Comparison of ENCODE assay signal across 17 cellular contexts in the genomic region with DNA sequence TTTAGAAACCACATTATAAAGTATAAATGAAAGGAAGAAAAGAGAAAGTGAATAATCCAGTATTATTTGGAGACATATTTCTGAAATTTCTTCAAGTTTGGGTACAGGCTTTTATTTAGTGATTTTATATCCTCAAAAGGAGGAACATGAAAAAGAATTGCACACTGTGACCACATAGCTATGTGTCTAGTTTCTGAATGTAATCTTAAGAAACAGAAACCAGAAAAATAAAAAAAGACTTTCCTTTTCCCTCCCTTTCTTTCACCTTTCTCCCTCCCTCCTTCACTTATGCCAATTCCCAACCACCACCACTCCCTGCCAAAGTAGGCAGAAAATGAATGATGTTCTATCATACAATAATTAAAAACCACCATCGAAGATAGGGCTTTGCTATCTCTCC.
DNase-seq lines count a peak whose midpoint lies in the region; ATAC-seq and TF ChIP-seq lines count a peak whose summit lies in the region.
"Had no signal": no experiment of that assay in that cellular context is flagged by ENCODE, and none has a peak within 500 bp of the region (broad histone marks: within the 10 kb centered on the region; RNA-seq: fewer than 3 reads in every experiment).

No MANE protein-coding gene starts in this region.

- H3K36me3 ChIP-seq in GM23338 (ENCODE audit: insufficient read depth) (no peaks in the 10 kb centered on the region), KMS-11 (ENCODE audit: insufficient read depth) (no peaks in the 10 kb centered on the region), OCI-LY3 (replicated peaks; ENCODE audit: low read depth, low read length) (no peaks in the 10 kb centered on the region), parathyroid adenoma (ENCODE audit: control insufficient read depth, insufficient read depth, low read length) (no peaks in the 10 kb centered on the region), upper lobe of left lung (no peaks in the 10 kb centered on the region), heart left ventricle (no peaks in the 10 kb centered on the region)

- intact Hi-C loops in heart left ventricle (cut with DNase I): no loop called here

- TF ChIP-seq EP300 in upper lobe of left lung (IDR thresholded peaks at IDR 0.05): no peak

- peaks cover 5% of the 10 kb centered on the region for H3K27me3 Mint-ChIP-seq in GM23338 (ENCODE audit: insufficient read depth, low read depth, poor library complexity)
- H3K27me3 Mint-ChIP-seq: CD4-positive, alpha-beta memory T cell had no signal

- peaks cover 22% of the 10 kb centered on the region for H3K4me1 ChIP-seq in GM23338 (ENCODE audit: insufficient read depth)
- H3K4me1 ChIP-seq in KMS-11 (ENCODE audit: low read depth, poor library complexity, severe bottlenecking): peaks cover 37% of the 10 kb centered on the region
- peaks cover 12% of the 10 kb centered on the region for H3K4me1 ChIP-seq in OCI-LY3 (ENCODE audit: low read length)
- peaks cover 5% of the 10 kb centered on the region for H3K4me1 ChIP-seq in parathyroid adenoma
- peaks cover 0 to 4% (median 2%) of the 10 kb centered on the region in 4 donors for H3K4me1 ChIP-seq in upper lobe of left lung
- peaks cover 0 to 48% (median 17%) of the 10 kb centered on the region in 12 donors for H3K4me1 ChIP-seq in heart left ventricle

- H3K27ac ChIP-seq in GM23338 (ENCODE audit: low read depth) (no peak overlapping the region), KMS-11 (no peak overlapping the region), OCI-LY3 (ENCODE audit: low read length) (no peak overlapping the region), parathyroid adenoma (no peak overlapping the region), upper lobe of left lung (no peak overlapping the region), heart left ventricle (no peak overlapping the region)
- H3K27ac ChIP-seq: GM23248, HL-60 had no signal

- no peaks in the 10 kb centered on the region for H3K36me3 Mint-ChIP-seq in GM23338 (ENCODE audit: low read depth)
- H3K36me3 Mint-ChIP-seq: CD4-positive, alpha-beta memory T cell had no signal

- H3K4me2 ChIP-seq in GM23338 (0 out of 2 replicates have a peak overlapping the region, but pooled peaks have one; percentile 49), KMS-11 (peak overlapping the region; percentile 21; the same call in 1 of the 2 replicates), OCI-LY3 (ENCODE audit: low read length) (peak overlapping the region; percentile 60), parathyroid adenoma (ENCODE audit: low read length) (no peak overlapping the region)

- H3K4me3 ChIP-seq in GM23338 (no peak overlapping the region), KMS-11 (IDR thresholded peaks at IDR 0.05; ENCODE audit: insufficient read depth, low read depth, low read length) (no peak overlapping the region), OCI-LY3 (ENCODE audit: low read length) (no peak overlapping the region), parathyroid adenoma (ENCODE audit: low read depth, low read length) (no peak overlapping the region), upper lobe of left lung (no peak overlapping the region), heart left ventricle (no peak overlapping the region)
- H3K4me3 ChIP-seq: GM23248 had no signal

- H2AFZ ChIP-seq in GM23338 (no peak overlapping the region), KMS-11 (ENCODE audit: low read depth) (no peak overlapping the region), OCI-LY3 (ENCODE audit: low read depth, low read length) (peak overlapping the region; percentile 71; the same call in 1 of the 2 replicates), parathyroid adenoma (no peak overlapping the region)
- H2AFZ ChIP-seq: GM23248 had no signal

- H3F3A ChIP-seq in GM23338 (replicated peaks; ENCODE audit: low read depth): no peaks in the 10 kb centered on the region

- H3K27ac Mint-ChIP-seq in GM23338: no peak overlapping the region
- H3K27ac Mint-ChIP-seq: CD4-positive, alpha-beta memory T cell; HFFc6 had no signal

- H3K9me3 Mint-ChIP-seq in GM23338: no peaks in the 10 kb centered on the region
- H3K9me3 Mint-ChIP-seq: HFFc6 had no signal

- 65 to 73% methylated on average over 1 of the region's 1 CpG for WGBS in upper lobe of left lung, 2 donors
- WGBS in heart left ventricle, 4 donors: 85 to 88% (median 86%) methylated on average over 1 of the region's 1 CpG

- H3K9ac ChIP-seq in KMS-11: no peak overlapping the region
- H3K9ac ChIP-seq in OCI-LY3 (ENCODE audit: low read length): no peak overlapping the region
- peak overlapping the region; percentile 5 for H3K9ac ChIP-seq in parathyroid adenoma
- H3K9ac ChIP-seq: GM23248 had no signal

- no peaks in the 10 kb centered on the region for H3K9me2 ChIP-seq in GM23338 (ENCODE audit: insufficient read depth)

- H3K4me3 Mint-ChIP-seq in GM23338: no peak overlapping the region
- H3K4me3 Mint-ChIP-seq: CD4-positive, alpha-beta memory T cell; HFFc6 had no signal

- ATAC-seq in GM23338: no peak
- ATAC-seq in upper lobe of left lung (ENCODE audit: low FRiP score in 2 of 2): no peak
- no peak for ATAC-seq in heart left ventricle

- H4K20me1 ChIP-seq in GM23338 (replicated peaks; ENCODE audit: insufficient read depth): no peaks in the 10 kb centered on the region
- no peaks in the 10 kb centered on the region for H4K20me1 ChIP-seq in KMS-11 (ENCODE audit: insufficient read depth)
- H4K20me1 ChIP-seq in OCI-LY3 (ENCODE audit: insufficient read depth, low read length): no peaks in the 10 kb centered on the region

- no peak for TF ChIP-seq CTCF in GM23338 (conservative IDR thresholded peaks at IDR 0.05; ENCODE audit: low read depth in 2 of 2)
- TF ChIP-seq CTCF in KMS-11 (conservative IDR thresholded peaks at IDR 0.05; ENCODE audit: low read depth, low read length): no peak
- TF ChIP-seq CTCF in OCI-LY3 (IDR thresholded peaks at IDR 0.05; ENCODE audit: low read depth, low read length): no peak
- TF ChIP-seq CTCF in parathyroid adenoma (IDR thresholded peaks at IDR 0.05): no peak
- no peak for TF ChIP-seq CTCF in upper lobe of left lung (IDR thresholded peaks at IDR 0.05)
- TF ChIP-seq CTCF in heart left ventricle (IDR thresholded peaks at IDR 0.05): no peak

- H3K79me2 ChIP-seq in GM23338 (replicated peaks; ENCODE audit: insufficient read depth) (no peaks in the 10 kb centered on the region), KMS-11 (ENCODE audit: insufficient read depth, low read depth) (no peaks in the 10 kb centered on the region), OCI-LY3 (ENCODE audit: low read length) (no peaks in the 10 kb centered on the region), parathyroid adenoma (peaks cover 2% of the 10 kb centered on the region)

- no peaks in the 10 kb centered on the region for H3K27me3 ChIP-seq in GM23338 (ENCODE audit: insufficient read depth)
- H3K27me3 ChIP-seq in KMS-11 (ENCODE audit: insufficient read depth, low read depth): no peaks in the 10 kb centered on the region
- no peaks in the 10 kb centered on the region for H3K27me3 ChIP-seq in OCI-LY3 (ENCODE audit: low read depth, low read length)
- no peaks in the 10 kb centered on the region for H3K27me3 ChIP-seq in parathyroid adenoma (ENCODE audit: control insufficient read depth, insufficient read depth, low read length)
- H3K27me3 ChIP-seq in upper lobe of left lung: no peaks in the 10 kb centered on the region
- H3K27me3 ChIP-seq in heart left ventricle: no peaks in the 10 kb centered on the region

- H3K9me3 ChIP-seq in OCI-LY3 (ENCODE audit: insufficient read depth, low read length) (no peaks in the 10 kb centered on the region), parathyroid adenoma (ENCODE audit: control insufficient read depth, low read length) (no peaks in the 10 kb centered on the region), upper lobe of left lung (no peaks in the 10 kb centered on the region), heart left ventricle (no peaks in the 10 kb centered on the region)

- TF ChIP-seq POLR2A in upper lobe of left lung (IDR thresholded peaks at IDR 0.05): no peak
- TF ChIP-seq POLR2A in heart left ventricle (IDR thresholded peaks at IDR 0.05): no peak

- no peak for DNase-seq in GM23338 (ENCODE audit: low spot score)
- no peak for DNase-seq in upper lobe of left lung
- DNase-seq in heart left ventricle: no peak
- no peak for DNase-seq in cortex of kidney (lab: John Stamatoyannopoulos, UW)
- DNase-seq: AML-193; CD4-positive, alpha-beta memory T cell; DMS153; DMS79; GDM1; GM23248; HCEC 1CT; HFFc6; IMR-90 had no signal

- peaks cover 29% of the 10 kb centered on the region for H3K4me1 Mint-ChIP-seq in GM23338
- H3K4me1 Mint-ChIP-seq: CD4-positive, alpha-beta memory T cell had no signal

TF ChIP-seq in GM23338, 12 proteins besides CTCF, POLR2A, EP300 and RAD21 (continues in another document):
- TF ChIP-seq, protein P1, sequence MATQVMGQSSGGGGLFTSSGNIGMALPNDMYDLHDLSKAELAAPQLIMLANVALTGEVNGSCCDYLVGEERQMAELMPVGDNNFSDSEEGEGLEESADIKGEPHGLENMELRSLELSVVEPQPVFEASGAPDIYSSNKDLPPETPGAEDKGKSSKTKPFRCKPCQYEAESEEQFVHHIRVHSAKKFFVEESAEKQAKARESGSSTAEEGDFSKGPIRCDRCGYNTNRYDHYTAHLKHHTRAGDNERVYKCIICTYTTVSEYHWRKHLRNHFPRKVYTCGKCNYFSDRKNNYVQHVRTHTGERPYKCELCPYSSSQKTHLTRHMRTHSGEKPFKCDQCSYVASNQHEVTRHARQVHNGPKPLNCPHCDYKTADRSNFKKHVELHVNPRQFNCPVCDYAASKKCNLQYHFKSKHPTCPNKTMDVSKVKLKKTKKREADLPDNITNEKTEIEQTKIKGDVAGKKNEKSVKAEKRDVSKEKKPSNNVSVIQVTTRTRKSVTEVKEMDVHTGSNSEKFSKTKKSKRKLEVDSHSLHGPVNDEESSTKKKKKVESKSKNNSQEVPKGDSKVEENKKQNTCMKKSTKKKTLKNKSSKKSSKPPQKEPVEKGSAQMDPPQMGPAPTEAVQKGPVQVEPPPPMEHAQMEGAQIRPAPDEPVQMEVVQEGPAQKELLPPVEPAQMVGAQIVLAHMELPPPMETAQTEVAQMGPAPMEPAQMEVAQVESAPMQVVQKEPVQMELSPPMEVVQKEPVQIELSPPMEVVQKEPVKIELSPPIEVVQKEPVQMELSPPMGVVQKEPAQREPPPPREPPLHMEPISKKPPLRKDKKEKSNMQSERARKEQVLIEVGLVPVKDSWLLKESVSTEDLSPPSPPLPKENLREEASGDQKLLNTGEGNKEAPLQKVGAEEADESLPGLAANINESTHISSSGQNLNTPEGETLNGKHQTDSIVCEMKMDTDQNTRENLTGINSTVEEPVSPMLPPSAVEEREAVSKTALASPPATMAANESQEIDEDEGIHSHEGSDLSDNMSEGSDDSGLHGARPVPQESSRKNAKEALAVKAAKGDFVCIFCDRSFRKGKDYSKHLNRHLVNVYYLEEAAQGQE (IDR thresholded peaks at IDR 0.05; ENCODE audit: unreplicated experiment): no peak
- no peak for TF ChIP-seq EZH2phosphoT487 (IDR thresholded peaks at IDR 0.05; ENCODE audit: unreplicated experiment)
